In the genomic region with DNA sequence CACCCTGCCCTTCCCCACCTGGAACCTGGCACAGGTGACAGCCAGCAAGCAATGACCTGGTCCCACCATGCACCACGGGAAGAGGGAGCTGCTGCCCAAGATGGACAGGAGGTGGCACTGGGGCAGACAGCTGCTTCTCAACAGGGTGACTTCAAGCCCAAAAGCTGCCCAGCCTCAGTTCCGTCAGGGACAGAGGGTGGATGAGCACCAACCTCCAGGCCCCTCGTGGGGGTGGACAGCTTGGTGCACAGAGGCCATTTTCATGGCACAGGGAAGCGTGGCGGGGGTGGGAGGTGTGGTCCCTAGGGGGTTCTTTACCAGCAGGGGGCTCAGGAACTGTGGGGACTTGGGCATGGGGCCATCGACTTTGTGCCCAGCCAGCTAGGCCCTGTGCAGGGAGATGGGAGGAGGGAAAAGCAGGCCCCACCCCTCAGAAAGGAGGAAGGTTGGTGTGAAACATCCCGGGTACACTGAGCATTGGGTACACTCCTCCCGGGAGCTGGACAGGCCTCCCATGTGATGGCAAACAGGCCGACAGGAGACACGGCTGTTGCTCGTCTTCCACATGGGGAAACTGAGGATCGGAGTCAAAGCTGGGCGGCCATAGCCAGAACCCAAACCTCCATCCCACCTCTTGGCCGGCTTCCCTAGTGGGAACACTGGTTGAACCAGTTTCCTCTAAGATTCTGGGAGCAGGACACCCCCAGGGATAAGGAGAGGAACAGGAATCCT, we compare ENCODE assay signal across 1 cellular context.
TF ChIP-seq lines count a peak whose summit lies in the region.

No MANE protein-coding gene starts in this region.

TF ChIP-seq in WTC11, 78 proteins besides CTCF, POLR2A, EP300 and RAD21 (continued from another document):
- TF ChIP-seq ZNF317 (CRISPR knock-in tag; IDR thresholded peaks at IDR 0.05; ENCODE audit: borderline replicate concordance, low read depth) = no peak
- TF ChIP-seq, protein P1, sequence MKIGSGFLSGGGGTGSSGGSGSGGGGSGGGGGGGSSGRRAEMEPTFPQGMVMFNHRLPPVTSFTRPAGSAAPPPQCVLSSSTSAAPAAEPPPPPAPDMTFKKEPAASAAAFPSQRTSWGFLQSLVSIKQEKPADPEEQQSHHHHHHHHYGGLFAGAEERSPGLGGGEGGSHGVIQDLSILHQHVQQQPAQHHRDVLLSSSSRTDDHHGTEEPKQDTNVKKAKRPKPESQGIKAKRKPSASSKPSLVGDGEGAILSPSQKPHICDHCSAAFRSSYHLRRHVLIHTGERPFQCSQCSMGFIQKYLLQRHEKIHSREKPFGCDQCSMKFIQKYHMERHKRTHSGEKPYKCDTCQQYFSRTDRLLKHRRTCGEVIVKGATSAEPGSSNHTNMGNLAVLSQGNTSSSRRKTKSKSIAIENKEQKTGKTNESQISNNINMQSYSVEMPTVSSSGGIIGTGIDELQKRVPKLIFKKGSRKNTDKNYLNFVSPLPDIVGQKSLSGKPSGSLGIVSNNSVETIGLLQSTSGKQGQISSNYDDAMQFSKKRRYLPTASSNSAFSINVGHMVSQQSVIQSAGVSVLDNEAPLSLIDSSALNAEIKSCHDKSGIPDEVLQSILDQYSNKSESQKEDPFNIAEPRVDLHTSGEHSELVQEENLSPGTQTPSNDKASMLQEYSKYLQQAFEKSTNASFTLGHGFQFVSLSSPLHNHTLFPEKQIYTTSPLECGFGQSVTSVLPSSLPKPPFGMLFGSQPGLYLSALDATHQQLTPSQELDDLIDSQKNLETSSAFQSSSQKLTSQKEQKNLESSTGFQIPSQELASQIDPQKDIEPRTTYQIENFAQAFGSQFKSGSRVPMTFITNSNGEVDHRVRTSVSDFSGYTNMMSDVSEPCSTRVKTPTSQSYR (CRISPR knock-in tag; IDR thresholded peaks at IDR 0.05) = no peak
- TF ChIP-seq ZNF396 (CRISPR knock-in tag; IDR thresholded peaks at IDR 0.05; ENCODE audit: borderline replicate concordance) = no peak
- TF ChIP-seq, protein P2, sequence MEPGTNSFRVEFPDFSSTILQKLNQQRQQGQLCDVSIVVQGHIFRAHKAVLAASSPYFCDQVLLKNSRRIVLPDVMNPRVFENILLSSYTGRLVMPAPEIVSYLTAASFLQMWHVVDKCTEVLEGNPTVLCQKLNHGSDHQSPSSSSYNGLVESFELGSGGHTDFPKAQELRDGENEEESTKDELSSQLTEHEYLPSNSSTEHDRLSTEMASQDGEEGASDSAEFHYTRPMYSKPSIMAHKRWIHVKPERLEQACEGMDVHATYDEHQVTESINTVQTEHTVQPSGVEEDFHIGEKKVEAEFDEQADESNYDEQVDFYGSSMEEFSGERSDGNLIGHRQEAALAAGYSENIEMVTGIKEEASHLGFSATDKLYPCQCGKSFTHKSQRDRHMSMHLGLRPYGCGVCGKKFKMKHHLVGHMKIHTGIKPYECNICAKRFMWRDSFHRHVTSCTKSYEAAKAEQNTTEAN (CRISPR knock-in tag; IDR thresholded peaks at IDR 0.05) = no peak
- TF ChIP-seq ELF4 (CRISPR knock-in tag; IDR thresholded peaks at IDR 0.05; ENCODE audit: low read depth) = no peak
- TF ChIP-seq, protein P3, sequence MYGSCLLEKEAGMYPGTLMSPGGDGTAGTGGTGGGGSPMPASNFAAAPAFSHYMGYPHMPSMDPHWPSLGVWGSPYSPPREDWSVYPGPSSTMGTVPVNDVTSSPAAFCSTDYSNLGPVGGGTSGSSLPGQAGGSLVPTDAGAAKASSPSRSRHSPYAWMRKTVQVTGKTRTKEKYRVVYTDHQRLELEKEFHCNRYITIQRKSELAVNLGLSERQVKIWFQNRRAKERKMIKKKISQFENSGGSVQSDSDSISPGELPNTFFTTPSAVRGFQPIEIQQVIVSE (CRISPR knock-in tag; IDR thresholded peaks at IDR 0.05; ENCODE audit: borderline replicate concordance) = no peak
- TF ChIP-seq, protein P4, sequence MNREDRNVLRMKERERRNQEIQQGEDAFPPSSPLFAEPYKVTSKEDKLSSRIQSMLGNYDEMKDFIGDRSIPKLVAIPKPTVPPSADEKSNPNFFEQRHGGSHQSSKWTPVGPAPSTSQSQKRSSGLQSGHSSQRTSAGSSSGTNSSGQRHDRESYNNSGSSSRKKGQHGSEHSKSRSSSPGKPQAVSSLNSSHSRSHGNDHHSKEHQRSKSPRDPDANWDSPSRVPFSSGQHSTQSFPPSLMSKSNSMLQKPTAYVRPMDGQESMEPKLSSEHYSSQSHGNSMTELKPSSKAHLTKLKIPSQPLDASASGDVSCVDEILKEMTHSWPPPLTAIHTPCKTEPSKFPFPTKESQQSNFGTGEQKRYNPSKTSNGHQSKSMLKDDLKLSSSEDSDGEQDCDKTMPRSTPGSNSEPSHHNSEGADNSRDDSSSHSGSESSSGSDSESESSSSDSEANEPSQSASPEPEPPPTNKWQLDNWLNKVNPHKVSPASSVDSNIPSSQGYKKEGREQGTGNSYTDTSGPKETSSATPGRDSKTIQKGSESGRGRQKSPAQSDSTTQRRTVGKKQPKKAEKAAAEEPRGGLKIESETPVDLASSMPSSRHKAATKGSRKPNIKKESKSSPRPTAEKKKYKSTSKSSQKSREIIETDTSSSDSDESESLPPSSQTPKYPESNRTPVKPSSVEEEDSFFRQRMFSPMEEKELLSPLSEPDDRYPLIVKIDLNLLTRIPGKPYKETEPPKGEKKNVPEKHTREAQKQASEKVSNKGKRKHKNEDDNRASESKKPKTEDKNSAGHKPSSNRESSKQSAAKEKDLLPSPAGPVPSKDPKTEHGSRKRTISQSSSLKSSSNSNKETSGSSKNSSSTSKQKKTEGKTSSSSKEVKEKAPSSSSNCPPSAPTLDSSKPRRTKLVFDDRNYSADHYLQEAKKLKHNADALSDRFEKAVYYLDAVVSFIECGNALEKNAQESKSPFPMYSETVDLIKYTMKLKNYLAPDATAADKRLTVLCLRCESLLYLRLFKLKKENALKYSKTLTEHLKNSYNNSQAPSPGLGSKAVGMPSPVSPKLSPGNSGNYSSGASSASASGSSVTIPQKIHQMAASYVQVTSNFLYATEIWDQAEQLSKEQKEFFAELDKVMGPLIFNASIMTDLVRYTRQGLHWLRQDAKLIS (CRISPR knock-in tag; IDR thresholded peaks at IDR 0.05; ENCODE audit: borderline replicate concordance) = no peak
- no peak for TF ChIP-seq NR1H2 (CRISPR knock-in tag; IDR thresholded peaks at IDR 0.05)
- no peak for TF ChIP-seq ZNF263 (CRISPR knock-in tag; IDR thresholded peaks at IDR 0.05; ENCODE audit: low read depth)
- no peak for TF ChIP-seq ZNF232 (CRISPR knock-in tag; IDR thresholded peaks at IDR 0.05)
- TF ChIP-seq HMGA2 (CRISPR knock-in tag; IDR thresholded peaks at IDR 0.05) = no peak
- no peak for TF ChIP-seq RORB (CRISPR knock-in tag; IDR thresholded peaks at IDR 0.05)
- TF ChIP-seq SP1 (CRISPR knock-in tag; conservative IDR thresholded peaks at IDR 0.05) = no peak
- no peak for TF ChIP-seq ZNF416 (CRISPR knock-in tag; IDR thresholded peaks at IDR 0.05)
